ENCODE assay signal across 25 cellular contexts in the genomic region with DNA sequence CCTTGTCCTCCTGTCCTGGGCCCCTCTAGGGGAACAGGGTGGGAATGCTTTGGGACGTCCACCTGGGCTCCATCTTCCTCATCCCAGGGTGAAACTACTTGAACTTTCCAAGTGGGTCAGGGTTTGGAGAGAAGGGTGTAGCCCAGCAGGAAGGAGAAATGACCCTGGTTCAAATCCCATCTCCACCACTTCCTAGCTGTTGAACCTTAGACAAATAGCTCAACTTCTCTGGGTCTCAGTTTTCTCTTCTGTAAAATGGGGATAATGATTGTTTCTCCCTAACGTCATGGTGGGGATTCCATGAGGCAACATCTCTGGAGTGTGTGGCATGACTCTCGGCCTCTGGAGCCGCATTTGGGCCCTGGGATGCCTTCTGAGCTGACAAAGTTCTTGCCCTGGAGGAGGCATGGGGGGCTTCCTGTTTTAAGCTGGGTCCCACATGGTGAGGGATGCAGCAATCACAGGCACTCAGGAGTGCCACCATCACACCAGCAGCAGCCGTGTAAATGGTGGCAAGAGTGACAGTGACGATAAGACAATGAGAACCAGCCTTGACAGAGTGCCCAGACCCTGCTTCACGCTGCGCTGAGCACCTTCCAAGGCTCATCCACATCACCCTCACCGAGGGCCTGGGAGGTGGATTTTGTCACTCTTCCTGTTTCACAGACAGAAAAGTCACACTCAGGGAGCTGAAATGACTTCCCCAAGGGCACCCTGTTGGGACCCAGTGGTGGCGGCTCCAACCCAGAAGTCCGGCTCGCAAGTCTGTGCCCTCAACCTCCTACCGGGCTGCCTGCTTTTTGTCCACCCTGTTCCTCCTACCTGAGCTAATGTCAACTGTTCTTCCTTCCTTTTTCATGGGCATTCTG.
"Had no signal": no experiment of that assay in that cellular context is flagged by ENCODE, and none has a peak within 500 bp of the region (broad histone marks: within the 10 kb centered on the region; RNA-seq: fewer than 3 reads in every experiment).

No MANE protein-coding gene starts in this region.

- DNase-seq: activated CD4-positive, alpha-beta T cell treated with anti-CD3 and anti-CD28 coated beads, Interleukin-2, amount 50 U/mL, for 1 hour; activated CD8-positive, alpha-beta memory T cell treated with anti-CD3 and anti-CD28 coated beads, Interleukin-2, amount 50 U/mL, for 4 hours; activated gamma-delta T cell; activated T-cell treated with anti-CD3 and anti-CD28 coated beads, Interleukin-2, amount 50 U/mL, for 48 hours; amygdala; body of pancreas; caudate nucleus; foreskin fibroblast; islet precursor cell; naive B cell; sigmoid colon; stimulated activated naive B cell treated with anti-CD40 and anti-IgM and Interleukin-4, amounts not matched to agents 10 μg/mL and 1 μg/mL and 100 μg/mL, for 72 hours; T-helper 1 cell; T-helper 9 cell had no signal

- H3K27ac ChIP-seq: body of pancreas, dorsolateral prefrontal cortex, epithelial cell of prostate, hepatocyte, ovary, sigmoid colon, thoracic aorta had no signal

- H2AFZ ChIP-seq: hepatocyte had no signal

- H3K36me3 Mint-ChIP-seq: activated naive CD8-positive, alpha-beta T cell; naive B cell; stimulated activated naive B cell treated with anti-CD40 and anti-IgM and Interleukin-4, amounts not matched to agents 10 μg/mL and 1 μg/mL and 100 μg/mL, for 72 hours had no signal

- H3K27ac Mint-ChIP-seq: activated naive CD8-positive, alpha-beta T cell; naive B cell; stimulated activated naive B cell treated with anti-CD40 and anti-IgM and Interleukin-4, amounts not matched to agents 10 μg/mL and 1 μg/mL and 100 μg/mL, for 72 hours had no signal

- H3K9me3 Mint-ChIP-seq: stimulated activated naive B cell treated with anti-CD40 and anti-IgM and Interleukin-4, amounts not matched to agents 10 μg/mL and 1 μg/mL and 100 μg/mL, for 72 hours had no signal

- ATAC-seq: body of pancreas; left lobe of liver; mucosa of descending colon; SK-N-SH treated with all-trans-retinoic acid at 6 μM for 48 hours; stimulated activated naive B cell treated with anti-CD40 and anti-IgM and Interleukin-4, amounts not matched to agents 10 μg/mL and 1 μg/mL and 100 μg/mL, for 72 hours had no signal

- H3K4me1 ChIP-seq: body of pancreas, sigmoid colon had no signal

- FAIRE-seq: colon had no signal

- H3K4me2 ChIP-seq: hepatocyte had no signal

- H3K4me3 ChIP-seq: body of pancreas, dorsolateral prefrontal cortex, hepatocyte, mucosa of descending colon, ovary, sigmoid colon, thoracic aorta had no signal

- H3K36me3 ChIP-seq: ovary, sigmoid colon, thoracic aorta had no signal

- H3K27me3 Mint-ChIP-seq: activated naive CD8-positive, alpha-beta T cell had no signal

- H3K79me2 ChIP-seq: hepatocyte had no signal

- H3K4me3 Mint-ChIP-seq: activated naive CD8-positive, alpha-beta T cell; naive B cell; neural crest cell; stimulated activated naive B cell treated with anti-CD40 and anti-IgM and Interleukin-4, amounts not matched to agents 10 μg/mL and 1 μg/mL and 100 μg/mL, for 72 hours had no signal

- H3K27me3 ChIP-seq: body of pancreas, dorsolateral prefrontal cortex, hepatocyte, ovary, sigmoid colon had no signal

- H3K9me3 ChIP-seq: body of pancreas, mucosa of descending colon, ovary, sigmoid colon, thoracic aorta had no signal
